Comparison of ENCODE assay signal across 19 cellular contexts in genomic region chr20:61397790-61398189, GRCh38.
"Had no signal": no experiment of that assay in that cellular context is flagged by ENCODE, and none has a peak within 500 bp of the region (broad histone marks: within the 10 kb centered on the region; RNA-seq: fewer than 3 reads in every experiment).

No MANE protein-coding gene starts in this region.

- H3K27ac ChIP-seq: HL-60 had no signal

- FAIRE-seq: RCC 7860 had no signal

- H3K9ac ChIP-seq: SK-N-SH had no signal

- H3K9me3 ChIP-seq: SK-N-SH had no signal

- DNase-seq: KBM-7, NCI-H1092, NCI-H1105 treated with DMSO at 0.1 percent for 48 hours, NCI-H1417 treated with DMSO at 0.1 percent for 48 hours, NCI-H146, NCI-H1694 treated with DMSO at 0.1 percent for 48 hours, NCI-H1930, NCI-H2081, NCI-H2107, NCI-H2227 treated with DMSO at 0.1 percent for 48 hours, NCI-H524, NCI-H526 treated with DMSO at 0.1 percent for 48 hours, NCI-H748 treated with DMSO at 0.1 percent for 48 hours, RPMI8226, SHP77, SK-N-SH, SW 1271 had no signal
